9 cellular contexts compared by ENCODE assay signal in genomic region chr7:22782616-22783232, GRCh38. TPM values are rescaled to one million over a fixed set of nuclear protein-coding genes. Genes with fewer than 3 reads are reported as not detected.
A peak's percentile ranks its signal among the peaks of the same experiment; 100 is the strongest.
DNase-seq lines count a peak whose midpoint lies in the region; ATAC-seq and TF ChIP-seq lines count a peak whose summit lies in the region.
"Had no signal": no experiment of that assay in that cellular context is flagged by ENCODE, and none has a peak within 500 bp of the region (broad histone marks: within the 10 kb centered on the region; RNA-seq: fewer than 3 reads in every experiment).

No MANE protein-coding gene starts in this region.

- peaks cover 3% of the 10 kb centered on the region for H3K4me1 Mint-ChIP-seq in type B pancreatic cell (ENCODE audit: unreplicated experiment)

- no peak overlapping the region for H3K4me3 Mint-ChIP-seq in type B pancreatic cell

- no peaks in the 10 kb centered on the region for H3F3A ChIP-seq in OCI-LY1 (ENCODE audit: insufficient read depth, low read length)

- peak; percentile 86 for ATAC-seq in GM18498 (IDR thresholded peaks at IDR 0.05; ENCODE audit: unreplicated experiment)
- ATAC-seq in HG03135 (IDR thresholded peaks at IDR 0.05; ENCODE audit: unreplicated experiment) = peak; percentile 83

- H2AFZ ChIP-seq in OCI-LY1 (ENCODE audit: low read length) (no peak overlapping the region), osteoblast (ENCODE audit: low read length) (peak overlapping the region; percentile 12)

- H4K20me1 ChIP-seq in OCI-LY1 (ENCODE audit: insufficient read depth, low read length) (no peaks in the 10 kb centered on the region), osteoblast (ENCODE audit: insufficient read depth, low read length) (no peaks in the 10 kb centered on the region)

- no peak overlapping the region for H3K9ac ChIP-seq in OCI-LY1 (ENCODE audit: low read length)

- H3K9me3 ChIP-seq in AG04450 (ENCODE audit: control insufficient read depth, insufficient read depth, low read length) (no peaks in the 10 kb centered on the region; the same call in 1 of the 2 replicates), OCI-LY1 (ENCODE audit: low read length) (no peaks in the 10 kb centered on the region), osteoblast (ENCODE audit: low read depth, low read length) (no peaks in the 10 kb centered on the region)

- CTCF ChIA-PET in AG04450 (lab: Charles Lee) = interaction anchor here (0.6 to 3.6 kb wide), 14 partner anchors 10 to 276 kb away, joined by 3 to 36 read pairs (median 4); no protein-coding TSS in a partner anchor

- H3K36me3 ChIP-seq in OCI-LY1 (ENCODE audit: insufficient read depth, low read length) = no peaks in the 10 kb centered on the region
- no peaks in the 10 kb centered on the region for H3K36me3 ChIP-seq in osteoblast (ENCODE audit: insufficient read depth, low read length)

- H3K27me3 Mint-ChIP-seq in type B pancreatic cell = no peaks in the 10 kb centered on the region

- no peaks in the 10 kb centered on the region for H3K36me3 Mint-ChIP-seq in type B pancreatic cell

- TF ChIP-seq CTCF in AG04450 (IDR thresholded peaks at IDR 0.05; ENCODE audit: low read depth, low read length) = peak; percentile 69
- peak; percentile 99 for TF ChIP-seq CTCF in OCI-LY1 (IDR thresholded peaks at IDR 0.05; ENCODE audit: low read length)
- TF ChIP-seq CTCF in osteoblast (IDR thresholded peaks at IDR 0.05; ENCODE audit: extremely low read depth, low read depth, low read length) = peak; percentile 91
- TF ChIP-seq CTCF in type B pancreatic cell (conservative IDR thresholded peaks at IDR 0.05) = peak; percentile 77

- POLR2A ChIA-PET in AG04450 (lab: Yijun Ruan, JAX) = no interaction called here

- DNase-seq in AG04450 (ENCODE audit: low read depth, low spot score) (no peak), fibroblast of gingiva (ENCODE audit: low read depth) (peak; percentile 33), osteoblast (ENCODE audit: insufficient read length, low spot score, missing footprints) (no peak), type B pancreatic cell (ENCODE audit: extremely low spot score, unreplicated experiment) (no peak)
- DNase-seq in activated CD8-positive, alpha-beta memory T cell treated with anti-CD3 and anti-CD28 coated beads, Interleukin-2, amount 50 U/mL, for 48 hours = peak; percentile 87

- H3K4me3 ChIP-seq in AG04450 (ENCODE audit: low read depth, low read length) (no peak overlapping the region), OCI-LY1 (ENCODE audit: low read depth, low read length, poor library complexity, severe bottlenecking) (no peak overlapping the region), osteoblast (ENCODE audit: insufficient read depth, low read length) (no peak overlapping the region)

- H3K9me2 ChIP-seq in OCI-LY1 (ENCODE audit: low read depth, low read length) = no peaks in the 10 kb centered on the region

- no peaks in the 10 kb centered on the region for H3K9me3 Mint-ChIP-seq in type B pancreatic cell

- H3K27ac ChIP-seq in AG04450 (ENCODE audit: low read depth, low read length) = no peak overlapping the region
- no peak overlapping the region for H3K27ac ChIP-seq in OCI-LY1 (ENCODE audit: low read depth, low read length, poor library complexity, severe bottlenecking)
- peak overlapping the region; percentile 78 for H3K27ac ChIP-seq in osteoblast (ENCODE audit: low read depth, low read length)

- H3K4me1 ChIP-seq in OCI-LY1 (ENCODE audit: insufficient read depth, low read length, severe bottlenecking) (no peaks in the 10 kb centered on the region), osteoblast (ENCODE audit: insufficient read depth, low read length) (peaks cover 33% of the 10 kb centered on the region)

- H3K4me2 ChIP-seq in OCI-LY1 (ENCODE audit: low read length) (no peak overlapping the region), osteoblast (ENCODE audit: insufficient read depth, low read length) (no peak overlapping the region)

- H3K27me3 ChIP-seq in AG04450 (ENCODE audit: control insufficient read depth, insufficient read depth, low read length) = no peaks in the 10 kb centered on the region
- no peaks in the 10 kb centered on the region for H3K27me3 ChIP-seq in OCI-LY1 (ENCODE audit: insufficient read depth, low read length)
- no peaks in the 10 kb centered on the region for H3K27me3 ChIP-seq in osteoblast (ENCODE audit: insufficient read depth, low read length)

- no peak overlapping the region for H3K27ac Mint-ChIP-seq in type B pancreatic cell

- H3K79me2 ChIP-seq in OCI-LY1 (ENCODE audit: insufficient read depth, low read length) (no peaks in the 10 kb centered on the region), osteoblast (ENCODE audit: insufficient read depth, low read length) (no peaks in the 10 kb centered on the region)

RNA-seq across cellular contexts. Expression of gene TOMM7, which starts 39.9 kb away (rescaled TPM):
- polyA plus RNA-seq in AG04450 (2011; rRNA removed) = 390 and 549 TPM in 2 replicates
- polyA minus RNA-seq in AG04450 (2011; rRNA and poly(A)+ RNA removed) = 95.8 and 143 TPM in 2 replicates
- 144 and 197 TPM in 2 replicates for total RNA-seq in osteoblast
- 222 and 327 TPM in 2 replicates for total RNA-seq in type B pancreatic cell (ENCODE audit: low replicate concordance)

RNA-seq across cellular contexts. Expression of gene IL6, which starts 55.7 kb away (rescaled TPM):
- 12.7 and 18.4 TPM in 2 replicates for polyA plus RNA-seq in AG04450 (2011; rRNA removed)
- 11.2 and 14.8 TPM in 2 replicates for polyA minus RNA-seq in AG04450 (2011; rRNA and poly(A)+ RNA removed)
- total RNA-seq in osteoblast = 37.4 and 52.8 TPM in 2 replicates
- total RNA-seq in type B pancreatic cell (ENCODE audit: low replicate concordance) = 1.8 TPM in 1 of 2 replicates, not detected in the other
- total RNA-seq: temporal lobe had no signal

Comparison
In these comparisons a context has a peak if more than half of its experiments do, and no peak if none do; other contexts are left out.
1. DNase-seq: peak in activated CD8-positive, alpha-beta memory T cell treated with anti-CD3 and anti-CD28 coated beads, Interleukin-2, amount 50 U/mL, for 48 hours (single experiment) and fibroblast of gingiva (single experiment); none in AG04450 (single experiment), osteoblast (single experiment) and type B pancreatic cell (single experiment).
2. RNA of gene IL6, which starts 55.7 kb away (total RNA-seq): 37.4 to 52.8 TPM in osteoblast; 1.8 TPM in type B pancreatic cell; every median in the first group is over 10 times any median in the second.
3. Peak in every context shown above with its lines, with median percentiles within 50 percentile points of each other: CTCF ChIP-seq.